ENCODE assay signal across 27 cellular contexts in the genomic region with DNA sequence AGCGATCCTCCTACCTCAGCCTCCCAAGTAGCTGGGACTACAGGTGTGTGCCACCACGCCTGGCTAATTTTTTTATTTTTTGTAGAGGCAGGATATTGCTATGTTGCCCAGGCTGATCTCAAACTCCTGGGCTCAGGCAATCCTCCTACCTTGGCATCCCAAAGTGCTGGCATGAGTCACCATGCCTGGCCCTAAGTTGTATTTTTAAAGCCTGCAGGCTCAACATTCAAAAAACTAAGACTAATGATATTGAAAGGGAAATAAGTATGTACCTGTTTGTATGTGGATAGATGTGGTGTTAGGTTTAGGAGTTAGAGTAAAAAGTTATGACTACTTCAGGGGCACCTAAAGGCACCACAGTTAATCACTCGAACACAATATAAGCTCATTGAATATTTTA. TPM values are rescaled to one million over a fixed set of nuclear protein-coding genes. Genes with fewer than 3 reads are reported as not detected.
A peak's percentile ranks its signal among the peaks of the same experiment; 100 is the strongest.
DNase-seq lines count a peak whose midpoint lies in the region; TF ChIP-seq lines count a peak whose summit lies in the region.
"Had no signal": no experiment of that assay in that cellular context is flagged by ENCODE, and none has a peak within 500 bp of the region (broad histone marks: within the 10 kb centered on the region; RNA-seq: fewer than 3 reads in every experiment).

No MANE protein-coding gene starts in this region.

- H3K23ac ChIP-seq in H9 (ENCODE audit: insufficient read length, low read depth, low read length) (no peak overlapping the region), mesendoderm (ENCODE audit: low read length) (no peak overlapping the region)

- H3K9me3 ChIP-seq in PC-9 (ENCODE audit: insufficient read depth, low read depth) = no peaks in the 10 kb centered on the region
- H3K9me3 ChIP-seq in mammary epithelial cell (replicated peaks; ENCODE audit: insufficient read depth, low read length) = no peaks in the 10 kb centered on the region
- no peaks in the 10 kb centered on the region for H3K9me3 ChIP-seq in H9 (ENCODE audit: control insufficient read depth, low read depth, low read length)
- H3K9me3 ChIP-seq: adrenal gland, HAP-1, transverse colon had no signal

- no peak overlapping the region for H2BK120ac ChIP-seq in H9 (ENCODE audit: low read depth, low read length, poor library complexity, severe bottlenecking)
- no peak overlapping the region for H2BK120ac ChIP-seq in mesendoderm (ENCODE audit: low read depth, low read length)

- dilution Hi-C loops in mammary epithelial cell (cut with HindIII; ENCODE audit: low sequenced_read_pairs) = no loop called here

- BruUV-seq in PC-9 (replicated peaks; lab: Mats Ljungman, UMichigan) (no TSS peak), mammary epithelial cell (replicated peaks; lab: Mats Ljungman, UMichigan) (no TSS peak)

- intact Hi-C loops in PC-9 (cut with micrococcal nuclease; ENCODE audit: unreplicated experiment) (no loop called here), mammary epithelial cell (cut with micrococcal nuclease) (loop anchor here (2.0 kb wide), 1 partner anchor 29 kb away; no protein-coding TSS in a partner anchor)

- no peak overlapping the region for H2BK15ac ChIP-seq in H9 (ENCODE audit: low read depth, low read length)
- H2BK15ac ChIP-seq in mesendoderm (replicated peaks; ENCODE audit: low read depth) = no peak overlapping the region

- no peak overlapping the region for H2BK20ac ChIP-seq in H9 (ENCODE audit: low read depth, low read length, poor library complexity, severe bottlenecking)

- DNase-seq in ELR (ENCODE audit: low read depth) = peak; percentile 56
- peak in 1 of 2 experiments; percentile 36 for DNase-seq in PC-9
- DNase-seq in mammary epithelial cell = peak; percentile 52
- DNase-seq in renal cortical epithelial cell (ENCODE audit: low read depth) = peak; percentile 40
- DNase-seq in G401 (ENCODE audit: low spot score) = no peak
- no peak for DNase-seq in H9
- DNase-seq in mesendoderm = no peak
- DNase-seq: activated CD4-positive, CD25-positive, alpha-beta regulatory T cell; activated naive CD4-positive, alpha-beta T cell; activated T-cell treated with anti-CD3 and anti-CD28 coated beads, Interleukin-2, amount 50 U/mL, for 72 hours; adrenal gland; CD4-positive, CD25-positive, alpha-beta regulatory T cell; effector CD8-positive, alpha-beta T cell; erythroblast; foreskin melanocyte; KBM-7; left cardiac atrium; NCI-H1436; NCI-H446; nephron progenitor cell; right cardiac atrium; Right ventricle myocardium superior; stimulated activated CD4-positive, alpha-beta T cell treated with anti-CD3 and anti-CD28 coated beads, Interleukin-2, amount 100 ng/mL, for 48 hours; T-cell; transverse colon had no signal

- in situ Hi-C loops in mammary epithelial cell (cut with MboI; ENCODE audit: low sequenced_read_pairs in 2 of 2) (no loop called here), G401 (cut with HindIII; ENCODE audit: low sequenced_read_pairs) (no loop called here)

- POLR2A ChIA-PET in PC-9 (lab: Charles Lee; ENCODE audit: unreplicated experiment) = no interaction called here

- no peak overlapping the region for H2BK12ac ChIP-seq in H9 (ENCODE audit: insufficient read length, low read depth, low read length)

- no peak overlapping the region for H2AFZ ChIP-seq in PC-9
- H2AFZ ChIP-seq in mammary epithelial cell (ENCODE audit: low read depth, low read length) = no peak overlapping the region
- no peak overlapping the region for H2AFZ ChIP-seq in H9 (ENCODE audit: low read length)
- H2AFZ ChIP-seq: parathyroid adenoma had no signal

- no peak overlapping the region for H3K56ac ChIP-seq in H9 (ENCODE audit: insufficient read length, low read depth, low read length)
- no peak overlapping the region for H3K56ac ChIP-seq in mesendoderm (ENCODE audit: low read length)

- H3K36me3 ChIP-seq in PC-9 (ENCODE audit: low read depth) (no peaks in the 10 kb centered on the region), mammary epithelial cell (ENCODE audit: insufficient read depth, low read length) (no peaks in the 10 kb centered on the region), mesendoderm (ENCODE audit: control insufficient read depth, insufficient read depth, low read length) (no peaks in the 10 kb centered on the region)
- H3K36me3 ChIP-seq: adrenal gland, HAP-1, transverse colon had no signal

- H2BK5ac ChIP-seq in H9 (ENCODE audit: insufficient read length, low read length) (no peak overlapping the region), mesendoderm (ENCODE audit: low read length) (no peak overlapping the region)

- peaks cover 4% of the 10 kb centered on the region in 2 experiments; a peak in 4 of 5 replicates for H3K9me3 Mint-ChIP-seq in H9

- H3K9ac ChIP-seq in mammary epithelial cell (ENCODE audit: insufficient read depth, low read length) = no peak overlapping the region
- H3K9ac ChIP-seq in H9 (ENCODE audit: extremely low read depth, insufficient read length, low read length) = no peak overlapping the region
- no peak overlapping the region for H3K9ac ChIP-seq in mesendoderm (ENCODE audit: low read length)
- H3K9ac ChIP-seq: parathyroid adenoma had no signal

- H3K79me2 ChIP-seq in PC-9 (ENCODE audit: low read depth) (no peaks in the 10 kb centered on the region), mammary epithelial cell (ENCODE audit: insufficient read depth, low read length) (no peaks in the 10 kb centered on the region), H9 (ENCODE audit: insufficient read depth, low read length) (no peaks in the 10 kb centered on the region), mesendoderm (ENCODE audit: control insufficient read depth, insufficient read depth, low read length) (no peaks in the 10 kb centered on the region)
- H3K79me2 ChIP-seq: parathyroid adenoma had no signal

- H4K5ac ChIP-seq in H9 (ENCODE audit: insufficient read length, low read depth, low read length) = no peak overlapping the region
- H4K5ac ChIP-seq in mesendoderm (ENCODE audit: low read length) = no peak overlapping the region

- no peaks in the 10 kb centered on the region for H3K27me3 ChIP-seq in PC-9 (ENCODE audit: insufficient read depth, low read depth)
- no peaks in the 10 kb centered on the region for H3K27me3 ChIP-seq in mammary epithelial cell (ENCODE audit: insufficient read depth, low read length)
- no peaks in the 10 kb centered on the region for H3K27me3 ChIP-seq in H9 (ENCODE audit: insufficient read depth, low read length)
- no peaks in the 10 kb centered on the region for H3K27me3 ChIP-seq in mesendoderm (ENCODE audit: insufficient read depth, low read length, poor library complexity)
- H3K27me3 ChIP-seq: adrenal gland, transverse colon had no signal

- no peaks in the 10 kb centered on the region for H3K79me1 ChIP-seq in H9 (ENCODE audit: insufficient read depth, low read depth, low read length, poor library complexity, severe bottlenecking)
- no peaks in the 10 kb centered on the region for H3K79me1 ChIP-seq in mesendoderm (ENCODE audit: low read length)

- H3K4me3 ChIP-seq in PC-9 (no peak overlapping the region), mammary epithelial cell (replicated peaks in 1 of 3; ENCODE audit: insufficient read depth in 1 of 3, low read depth in 2 of 3, low read length in 3 of 3) (no peak overlapping the region), mesendoderm (ENCODE audit: low read length) (no peak overlapping the region)
- H3K4me3 ChIP-seq: adrenal gland, HAP-1, transverse colon had no signal

- no peak overlapping the region for H3K4me3 Mint-ChIP-seq in H9
- H3K4me3 Mint-ChIP-seq: activated T-cell treated with anti-CD3 and anti-CD28 coated beads, Interleukin-2, amount 50 U/mL, for 72 hours; CD4-positive, CD25-positive, alpha-beta regulatory T cell; nephron progenitor cell; T-cell had no signal

- no peaks in the 10 kb centered on the region for H3K27me3 Mint-ChIP-seq in H9 (ENCODE audit: low read depth)

- WGBS in mammary epithelial cell (ENCODE audit: low coverage, missing lambda C conversion rate) = 93% methylated on average over 3 of the region's 3 CpGs
- WGBS in H9 (ENCODE audit: extremely low coverage, insufficient read length, low lambda C conversion rate) = no CpG with 5 or more reads among the region's 3 CpGs
- WGBS in mesendoderm (ENCODE audit: extremely low coverage, insufficient coverage, low lambda C conversion rate) = no CpG with 5 or more reads among the region's 3 CpGs

- H3K27ac ChIP-seq in PC-9 (peak overlapping the region; percentile 88), mammary epithelial cell (ENCODE audit: insufficient read depth, low read depth, low read length) (no peak overlapping the region), H9 (ENCODE audit: insufficient read length, low read depth, low read length) (no peak overlapping the region), mesendoderm (ENCODE audit: low read depth, low read length) (no peak overlapping the region)
- H3K27ac ChIP-seq: adrenal gland, parathyroid adenoma, transverse colon had no signal

- H3K36me3 Mint-ChIP-seq in H9 (ENCODE audit: insufficient read depth in 1 of 3, low read depth in 3 of 3) = peaks cover 4% of the 10 kb centered on the region in 3 experiments; a peak in 6 of 7 replicates
- H3K36me3 Mint-ChIP-seq: CD4-positive, CD25-positive, alpha-beta regulatory T cell had no signal

- H3K18ac ChIP-seq in H9 (ENCODE audit: insufficient read length, low read depth, low read length) = no peak overlapping the region
- H3K18ac ChIP-seq in mesendoderm (ENCODE audit: low read length) = no peak overlapping the region

- H3F3A ChIP-seq in PC-9 (ENCODE audit: insufficient read depth, low read depth) = peaks cover 19% of the 10 kb centered on the region; the same call in 1 of the 2 replicates

- peaks cover 39% of the 10 kb centered on the region for H3K4me1 ChIP-seq in PC-9 (replicated peaks; ENCODE audit: insufficient read depth)
- peaks cover 16% of the 10 kb centered on the region for H3K4me1 ChIP-seq in mammary epithelial cell (ENCODE audit: insufficient read depth, low read length)
- H3K4me1 ChIP-seq in H9 (ENCODE audit: insufficient read depth, low read length) = no peaks in the 10 kb centered on the region
- no peaks in the 10 kb centered on the region for H3K4me1 ChIP-seq in mesendoderm (ENCODE audit: control insufficient read depth, low read depth, low read length)
- H3K4me1 ChIP-seq: adrenal gland, parathyroid adenoma, transverse colon had no signal

- H4K91ac ChIP-seq in H9 (ENCODE audit: insufficient read length, low read depth, low read length) = no peak overlapping the region

- H3K14ac ChIP-seq in H9 (ENCODE audit: insufficient read depth, low read length) = no peak overlapping the region

- no peak overlapping the region for H3T11ph ChIP-seq in H9 (ENCODE audit: low read length)

- no peak overlapping the region for H4K8ac ChIP-seq in H9 (replicated peaks; ENCODE audit: insufficient read length, low read depth, low read length)
- H4K8ac ChIP-seq in mesendoderm (ENCODE audit: low read depth, low read length) = no peak overlapping the region

- H4K20me1 ChIP-seq in PC-9 (ENCODE audit: insufficient read depth) (no peaks in the 10 kb centered on the region), mammary epithelial cell (ENCODE audit: insufficient read depth, low read length) (no peaks in the 10 kb centered on the region), H9 (ENCODE audit: control insufficient read depth, insufficient read depth, insufficient read length) (no peaks in the 10 kb centered on the region)

- TF ChIP-seq CTCF in PC-9 (conservative IDR thresholded peaks at IDR 0.05) (no peak), mammary epithelial cell (conservative IDR thresholded peaks at IDR 0.05 in 1 of 2, IDR thresholded peaks at IDR 0.05 in 1 of 2; ENCODE audit: extremely low read depth in 1 of 2, insufficient read depth in 1 of 2, low read depth in 1 of 2, low read length in 2 of 2) (no peak), H9 (conservative IDR thresholded peaks at IDR 0.05) (no peak)

- H3K4me2 ChIP-seq in PC-9 (peak overlapping the region; percentile 57), mammary epithelial cell (ENCODE audit: insufficient read depth, low read depth, low read length) (no peak overlapping the region), H9 (ENCODE audit: insufficient read depth, insufficient read length, low read length) (no peak overlapping the region), mesendoderm (ENCODE audit: low read length) (no peak overlapping the region)

- no peaks in the 10 kb centered on the region for H3K23me2 ChIP-seq in H9 (ENCODE audit: insufficient read length, low read depth, low read length, poor library complexity, severe bottlenecking)

- no peak overlapping the region for H3K4ac ChIP-seq in H9 (ENCODE audit: low read depth, low read length)
- H3K4ac ChIP-seq in mesendoderm (ENCODE audit: low read depth, low read length) = no peak overlapping the region

- no peaks in the 10 kb centered on the region for H3K4me1 Mint-ChIP-seq in H9
- H3K4me1 Mint-ChIP-seq: CD4-positive, CD25-positive, alpha-beta regulatory T cell; nephron progenitor cell; T-cell had no signal

- H2AK5ac ChIP-seq in H9 (ENCODE audit: insufficient read length, low read length) = no peak overlapping the region
- no peak overlapping the region for H2AK5ac ChIP-seq in mesendoderm (ENCODE audit: low read length)

- CTCF ChIA-PET in PC-9 (lab: Charles Lee) = interaction anchor here (0.6 kb wide), 1 partner anchor 444 kb away, joined by 4 read pairs; no protein-coding TSS in a partner anchor
- CTCF ChIA-PET in mammary epithelial cell (lab: Charles Lee; ENCODE audit: low non-redundant PET) = interaction anchor here (0.6 kb wide), 1 partner anchor 81 kb away, joined by 6 read pairs; no protein-coding TSS in a partner anchor

- no peak overlapping the region for H3K27ac Mint-ChIP-seq in H9
- H3K27ac Mint-ChIP-seq: activated T-cell treated with anti-CD3 and anti-CD28 coated beads, Interleukin-2, amount 50 U/mL, for 72 hours; CD4-positive, CD25-positive, alpha-beta regulatory T cell; nephron progenitor cell; T-cell had no signal

- H3K9me2 ChIP-seq in PC-9 (ENCODE audit: insufficient read depth) = no peaks in the 10 kb centered on the region

RNA-seq across cellular contexts. Expression of a gene that starts 5.4 kb away (rescaled TPM):
- total RNA-seq in PC-9 (2021) = 98.8 and 126 TPM in 2 replicates
- total RNA-seq in mammary epithelial cell = 100 to 1,000 TPM; 157 to 175 TPM
- polyA plus RNA-seq in mammary epithelial cell = 90.0 TPM
- polyA minus RNA-seq in mammary epithelial cell = 201 TPM
- total RNA-seq in renal cortical epithelial cell = 128 and 161 TPM in 2 replicates
- total RNA-seq in G401 (2014; rRNA removed; shearing (Covaris generic)) = 181 and 229 TPM in 2 replicates
- 326 and 342 TPM in 2 replicates for total RNA-seq in H9 (2021)
- polyA plus RNA-seq in mesendoderm (2013, experiment 1 of 2) = 222 TPM
- 222 TPM for polyA plus RNA-seq in mesendoderm (2013, experiment 2 of 2)

Comparison
In these comparisons a context has a peak if more than half of its experiments do, and no peak if none do; other contexts are left out.
1. DNase-seq: peak in ELR (single experiment), mammary epithelial cell (single experiment) and renal cortical epithelial cell (single experiment); none in G401 (single experiment), H9 (single experiment) and mesendoderm (single experiment).